Comparison of ENCODE assay signal across 1 cellular context in genomic region chr6:3835055-3835731, GRCh38.
TF ChIP-seq lines count a peak whose summit lies in the region.

No MANE protein-coding gene starts in this region.

TF ChIP-seq in HepG2, 621 proteins besides CTCF, POLR2A, EP300 and RAD21 (continued from another document):
- TF ChIP-seq AKNA (CRISPR knock-in tag; IDR thresholded peaks at IDR 0.05; ENCODE audit: borderline replicate concordance), result no peak
- TF ChIP-seq ZNF792 (CRISPR knock-in tag; IDR thresholded peaks at IDR 0.05), result no peak
- TF ChIP-seq U2AF1 (optimal IDR thresholded peaks at IDR 0.05; ENCODE audit: low read depth, low read length), result no peak
- TF ChIP-seq BRCA1 (CRISPR knock-in tag; IDR thresholded peaks at IDR 0.05), result no peak
- TF ChIP-seq SYNCRIP (IDR thresholded peaks at IDR 0.05; ENCODE audit: insufficient read depth, low read depth, low read length), result no peak
- no peak for TF ChIP-seq ZNF776 (CRISPR knock-in tag; IDR thresholded peaks at IDR 0.05)
- no peak for TF ChIP-seq CREBL2 (CRISPR knock-in tag; IDR thresholded peaks at IDR 0.05; ENCODE audit: borderline replicate concordance)
- TF ChIP-seq KLF6 (CRISPR knock-in tag; IDR thresholded peaks at IDR 0.05), result 0 out of 2 replicates have a peak, but pooled peaks have one; percentile 52
- TF ChIP-seq ZNF605 (CRISPR knock-in tag; IDR thresholded peaks at IDR 0.05), result peak; percentile 72; the same call in 1 of the 2 replicates
- TF ChIP-seq ZBTB10 (CRISPR knock-in tag; IDR thresholded peaks at IDR 0.05; ENCODE audit: borderline replicate concordance), result no peak
- no peak for TF ChIP-seq TCF12 (IDR thresholded peaks at IDR 0.05)
- TF ChIP-seq TCF12 (CRISPR knock-in tag; IDR thresholded peaks at IDR 0.05), result 0 out of 2 replicates have a peak, but pooled peaks have one; percentile 64
- TF ChIP-seq ZNF18 (CRISPR knock-in tag; IDR thresholded peaks at IDR 0.05; ENCODE audit: insufficient replicate concordance), result no peak
- no peak for TF ChIP-seq HNRNPH1 (optimal IDR thresholded peaks at IDR 0.05; ENCODE audit: low read depth, low read length)
- TF ChIP-seq ZNF276 (CRISPR knock-in tag; IDR thresholded peaks at IDR 0.05; ENCODE audit: low read depth), result no peak
- peak; percentile 50; the same call in 1 of the 2 replicates for TF ChIP-seq ZMAT3 (CRISPR knock-in tag; conservative IDR thresholded peaks at IDR 0.05)
- TF ChIP-seq GPN1 (CRISPR knock-in tag; IDR thresholded peaks at IDR 0.05; ENCODE audit: borderline replicate concordance), result no peak
- no peak for TF ChIP-seq SMAD9 (CRISPR knock-in tag; IDR thresholded peaks at IDR 0.05)
- TF ChIP-seq ZNF644 (CRISPR knock-in tag; IDR thresholded peaks at IDR 0.05; ENCODE audit: low read depth), result peak; percentile 86; the same call in 1 of the 2 replicates
- no peak for TF ChIP-seq ZC3H4 (CRISPR knock-in tag; IDR thresholded peaks at IDR 0.05; ENCODE audit: borderline replicate concordance)
- TF ChIP-seq MAFF (IDR thresholded peaks at IDR 0.05; ENCODE audit: low read depth, low read length), result peak; percentile 96
- no peak for TF ChIP-seq AGO1 (IDR thresholded peaks at IDR 0.05; ENCODE audit: low read depth, low read length, poor library complexity, severe bottlenecking)
- TF ChIP-seq YEATS2 (CRISPR knock-in tag; IDR thresholded peaks at IDR 0.05; ENCODE audit: borderline replicate concordance), result peak; percentile 71; the same call in 1 of the 2 replicates
- peak; percentile 89 for TF ChIP-seq AHDC1 (CRISPR knock-in tag; IDR thresholded peaks at IDR 0.05; ENCODE audit: borderline replicate concordance)
- no peak for TF ChIP-seq ZNF775 (CRISPR knock-in tag; IDR thresholded peaks at IDR 0.05; ENCODE audit: borderline replicate concordance)
- TF ChIP-seq ZNF891 (CRISPR knock-in tag; IDR thresholded peaks at IDR 0.05), result no peak
- TF ChIP-seq ARNTL (CRISPR knock-in tag; IDR thresholded peaks at IDR 0.05), result peak; percentile 70; the same call in 1 of the 2 replicates
- no peak for TF ChIP-seq AKAP8 (CRISPR knock-in tag; IDR thresholded peaks at IDR 0.05)
- no peak for TF ChIP-seq RFX3 (CRISPR knock-in tag; IDR thresholded peaks at IDR 0.05)
- TF ChIP-seq TMF1 (CRISPR knock-in tag; IDR thresholded peaks at IDR 0.05; ENCODE audit: low read depth), result no peak
